In the genomic region with DNA sequence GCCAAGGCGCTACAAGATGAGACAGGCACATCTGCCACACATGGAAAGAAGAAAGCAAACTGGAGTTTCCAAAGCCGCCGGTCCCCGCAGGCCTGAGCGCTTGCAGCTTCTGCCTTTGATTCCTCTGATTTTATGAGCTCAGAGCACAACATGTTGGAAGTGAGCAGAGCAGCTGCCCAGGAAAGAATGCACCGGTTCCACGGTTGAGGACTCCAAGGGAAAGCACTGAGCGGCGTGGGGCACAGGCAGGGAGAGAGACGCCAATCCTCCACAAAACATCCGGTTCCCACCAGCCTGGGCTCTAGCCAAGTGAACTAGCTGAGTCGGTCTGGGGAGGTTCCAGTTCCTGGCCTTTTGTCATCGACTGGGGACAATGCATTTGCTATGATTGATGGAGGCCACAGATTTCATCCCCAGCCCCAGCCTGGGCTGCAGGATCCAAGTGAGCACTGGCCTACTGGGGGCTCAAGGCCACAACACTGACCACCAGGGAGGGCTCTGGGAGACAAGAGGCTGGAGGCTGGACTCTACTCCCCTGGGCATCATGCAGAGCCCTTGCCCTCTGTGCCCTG, we compare ENCODE assay signal across 1 cellular context.
TF ChIP-seq lines count a peak whose summit lies in the region.

No MANE protein-coding gene starts in this region.

TF ChIP-seq in HepG2, 621 proteins besides CTCF, POLR2A, EP300 and RAD21 (continued from another document and continues in another):
- TF ChIP-seq, protein P1, sequence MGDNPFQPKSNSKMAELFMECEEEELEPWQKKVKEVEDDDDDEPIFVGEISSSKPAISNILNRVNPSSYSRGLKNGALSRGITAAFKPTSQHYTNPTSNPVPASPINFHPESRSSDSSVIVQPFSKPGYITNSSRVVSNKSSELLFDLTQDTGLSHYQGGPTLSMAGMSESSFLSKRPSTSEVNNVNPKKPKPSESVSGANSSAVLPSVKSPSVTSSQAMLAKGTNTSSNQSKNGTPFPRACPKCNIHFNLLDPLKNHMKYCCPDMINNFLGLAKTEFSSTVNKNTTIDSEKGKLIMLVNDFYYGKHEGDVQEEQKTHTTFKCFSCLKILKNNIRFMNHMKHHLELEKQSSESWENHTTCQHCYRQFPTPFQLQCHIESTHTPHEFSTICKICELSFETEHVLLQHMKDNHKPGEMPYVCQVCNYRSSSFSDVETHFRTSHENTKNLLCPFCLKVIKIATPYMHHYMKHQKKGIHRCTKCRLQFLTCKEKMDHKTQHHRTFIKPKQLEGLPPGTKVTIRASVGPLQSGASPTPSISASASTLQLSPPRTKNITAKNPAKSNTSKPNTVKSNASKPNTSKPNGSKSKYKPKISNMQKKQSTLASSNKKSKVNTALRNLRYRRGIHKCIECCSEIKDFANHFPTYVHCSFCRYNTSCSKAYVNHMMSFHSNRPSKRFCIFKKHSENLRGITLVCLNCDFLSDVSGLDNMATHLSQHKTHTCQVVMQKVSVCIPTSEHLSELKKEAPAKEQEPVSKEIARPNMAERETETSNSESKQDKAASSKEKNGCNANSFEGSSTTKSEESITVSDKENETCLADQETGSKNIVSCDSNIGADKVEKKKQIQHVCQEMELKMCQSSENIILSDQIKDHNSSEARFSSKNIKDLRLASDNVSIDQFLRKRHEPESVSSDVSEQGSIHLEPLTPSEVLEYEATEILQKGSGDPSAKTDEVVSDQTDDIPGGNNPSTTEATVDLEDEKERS (CRISPR knock-in tag; IDR thresholded peaks at IDR 0.05): no peak
- TF ChIP-seq ZFY (CRISPR knock-in tag; IDR thresholded peaks at IDR 0.05) (peak; percentile 45), ZNF747 (CRISPR knock-in tag; IDR thresholded peaks at IDR 0.05; ENCODE audit: borderline replicate concordance) (no peak), TAF15 (IDR thresholded peaks at IDR 0.05; ENCODE audit: low read depth, low read length, poor library complexity, severe bottlenecking) (no peak), SNAI1 (CRISPR knock-in tag; IDR thresholded peaks at IDR 0.05; ENCODE audit: borderline replicate concordance) (no peak), ZNF615 (CRISPR knock-in tag; IDR thresholded peaks at IDR 0.05; ENCODE audit: borderline replicate concordance) (no peak), ZNF143 (CRISPR knock-in tag; IDR thresholded peaks at IDR 0.05) (peak; percentile 8; the same call in 1 of the 2 replicates), HDAC2 (CRISPR knock-in tag; IDR thresholded peaks at IDR 0.05) (peak; percentile 12; the same call in 1 of the 2 replicates), ATRX (CRISPR knock-in tag; IDR thresholded peaks at IDR 0.05; ENCODE audit: borderline replicate concordance) (no peak), ZIK1 (CRISPR knock-in tag; IDR thresholded peaks at IDR 0.05; ENCODE audit: borderline replicate concordance, low read depth) (no peak), NCOA1 (CRISPR knock-in tag; IDR thresholded peaks at IDR 0.05) (no peak), ISX (CRISPR knock-in tag; conservative IDR thresholded peaks at IDR 0.05) (no peak), XBP1 (CRISPR knock-in tag; IDR thresholded peaks at IDR 0.05) (no peak), MATR3 (CRISPR knock-in tag; IDR thresholded peaks at IDR 0.05) (no peak), ELF3 (CRISPR knock-in tag; IDR thresholded peaks at IDR 0.05) (no peak), GABPB1 (CRISPR knock-in tag; IDR thresholded peaks at IDR 0.05) (0 out of 2 replicates have a peak, but pooled peaks have one; percentile 38), ZNF557 (CRISPR knock-in tag; IDR thresholded peaks at IDR 0.05) (no peak), ZNF652 (CRISPR knock-in tag; IDR thresholded peaks at IDR 0.05; ENCODE audit: borderline replicate concordance, low read depth) (no peak), ZNF317 (CRISPR knock-in tag; IDR thresholded peaks at IDR 0.05) (0 out of 2 replicates have a peak, but pooled peaks have one; percentile 55), ZNF776 (CRISPR knock-in tag; IDR thresholded peaks at IDR 0.05) (no peak), SYNCRIP (IDR thresholded peaks at IDR 0.05; ENCODE audit: insufficient read depth, low read depth, low read length) (no peak), SP4 (CRISPR knock-in tag; IDR thresholded peaks at IDR 0.05) (0 out of 2 replicates have a peak, but pooled peaks have one; percentile 30), POGZ (CRISPR knock-in tag; IDR thresholded peaks at IDR 0.05) (peak; percentile 46; the same call in 1 of the 2 replicates), RFXAP (CRISPR knock-in tag; IDR thresholded peaks at IDR 0.05; ENCODE audit: borderline replicate concordance) (no peak), SIN3A (IDR thresholded peaks at IDR 0.05; ENCODE audit: borderline replicate concordance, low read depth, low read length) (no peak), NFIB (CRISPR knock-in tag; IDR thresholded peaks at IDR 0.05; ENCODE audit: borderline replicate concordance) (no peak), ZNF343 (CRISPR knock-in tag; IDR thresholded peaks at IDR 0.05) (no peak), HOXA5 (CRISPR knock-in tag; IDR thresholded peaks at IDR 0.05) (0 out of 2 replicates have a peak, but pooled peaks have one; percentile 31), ZNF263 (CRISPR knock-in tag; IDR thresholded peaks at IDR 0.05) (peak; percentile 59; the same call in 1 of the 2 replicates), ZNF17 (CRISPR knock-in tag; IDR thresholded peaks at IDR 0.05) (no peak), HDAC6 (IDR thresholded peaks at IDR 0.05; ENCODE audit: low read depth, low read length) (no peak), PPARG (CRISPR knock-in tag; conservative IDR thresholded peaks at IDR 0.05) (no peak), ZNF101 (CRISPR knock-in tag; IDR thresholded peaks at IDR 0.05; ENCODE audit: borderline replicate concordance, low read depth) (no peak), ZFP90 (CRISPR knock-in tag; IDR thresholded peaks at IDR 0.05; ENCODE audit: borderline replicate concordance) (no peak), SMYD3 (CRISPR knock-in tag; IDR thresholded peaks at IDR 0.05) (no peak), ZNF34 (CRISPR knock-in tag; IDR thresholded peaks at IDR 0.05; ENCODE audit: borderline replicate concordance) (no peak)
- TF ChIP-seq, protein P2, sequence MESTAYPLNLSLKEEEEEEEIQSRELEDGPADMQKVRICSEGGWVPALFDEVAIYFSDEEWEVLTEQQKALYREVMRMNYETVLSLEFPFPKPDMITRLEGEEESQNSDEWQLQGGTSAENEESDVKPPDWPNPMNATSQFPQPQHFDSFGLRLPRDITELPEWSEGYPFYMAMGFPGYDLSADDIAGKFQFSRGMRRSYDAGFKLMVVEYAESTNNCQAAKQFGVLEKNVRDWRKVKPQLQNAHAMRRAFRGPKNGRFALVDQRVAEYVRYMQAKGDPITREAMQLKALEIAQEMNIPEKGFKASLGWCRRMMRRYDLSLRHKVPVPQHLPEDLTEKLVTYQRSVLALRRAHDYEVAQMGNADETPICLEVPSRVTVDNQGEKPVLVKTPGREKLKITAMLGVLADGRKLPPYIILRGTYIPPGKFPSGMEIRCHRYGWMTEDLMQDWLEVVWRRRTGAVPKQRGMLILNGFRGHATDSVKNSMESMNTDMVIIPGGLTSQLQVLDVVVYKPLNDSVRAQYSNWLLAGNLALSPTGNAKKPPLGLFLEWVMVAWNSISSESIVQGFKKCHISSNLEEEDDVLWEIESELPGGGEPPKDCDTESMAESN (CRISPR knock-in tag; conservative IDR thresholded peaks at IDR 0.05): no peak
- TF ChIP-seq, protein P3, sequence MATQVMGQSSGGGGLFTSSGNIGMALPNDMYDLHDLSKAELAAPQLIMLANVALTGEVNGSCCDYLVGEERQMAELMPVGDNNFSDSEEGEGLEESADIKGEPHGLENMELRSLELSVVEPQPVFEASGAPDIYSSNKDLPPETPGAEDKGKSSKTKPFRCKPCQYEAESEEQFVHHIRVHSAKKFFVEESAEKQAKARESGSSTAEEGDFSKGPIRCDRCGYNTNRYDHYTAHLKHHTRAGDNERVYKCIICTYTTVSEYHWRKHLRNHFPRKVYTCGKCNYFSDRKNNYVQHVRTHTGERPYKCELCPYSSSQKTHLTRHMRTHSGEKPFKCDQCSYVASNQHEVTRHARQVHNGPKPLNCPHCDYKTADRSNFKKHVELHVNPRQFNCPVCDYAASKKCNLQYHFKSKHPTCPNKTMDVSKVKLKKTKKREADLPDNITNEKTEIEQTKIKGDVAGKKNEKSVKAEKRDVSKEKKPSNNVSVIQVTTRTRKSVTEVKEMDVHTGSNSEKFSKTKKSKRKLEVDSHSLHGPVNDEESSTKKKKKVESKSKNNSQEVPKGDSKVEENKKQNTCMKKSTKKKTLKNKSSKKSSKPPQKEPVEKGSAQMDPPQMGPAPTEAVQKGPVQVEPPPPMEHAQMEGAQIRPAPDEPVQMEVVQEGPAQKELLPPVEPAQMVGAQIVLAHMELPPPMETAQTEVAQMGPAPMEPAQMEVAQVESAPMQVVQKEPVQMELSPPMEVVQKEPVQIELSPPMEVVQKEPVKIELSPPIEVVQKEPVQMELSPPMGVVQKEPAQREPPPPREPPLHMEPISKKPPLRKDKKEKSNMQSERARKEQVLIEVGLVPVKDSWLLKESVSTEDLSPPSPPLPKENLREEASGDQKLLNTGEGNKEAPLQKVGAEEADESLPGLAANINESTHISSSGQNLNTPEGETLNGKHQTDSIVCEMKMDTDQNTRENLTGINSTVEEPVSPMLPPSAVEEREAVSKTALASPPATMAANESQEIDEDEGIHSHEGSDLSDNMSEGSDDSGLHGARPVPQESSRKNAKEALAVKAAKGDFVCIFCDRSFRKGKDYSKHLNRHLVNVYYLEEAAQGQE (IDR thresholded peaks at IDR 0.05; ENCODE audit: borderline replicate concordance in 1 of 2, low read depth in 1 of 2, low read length in 2 of 2): no peak
- TF ChIP-seq, protein P4, sequence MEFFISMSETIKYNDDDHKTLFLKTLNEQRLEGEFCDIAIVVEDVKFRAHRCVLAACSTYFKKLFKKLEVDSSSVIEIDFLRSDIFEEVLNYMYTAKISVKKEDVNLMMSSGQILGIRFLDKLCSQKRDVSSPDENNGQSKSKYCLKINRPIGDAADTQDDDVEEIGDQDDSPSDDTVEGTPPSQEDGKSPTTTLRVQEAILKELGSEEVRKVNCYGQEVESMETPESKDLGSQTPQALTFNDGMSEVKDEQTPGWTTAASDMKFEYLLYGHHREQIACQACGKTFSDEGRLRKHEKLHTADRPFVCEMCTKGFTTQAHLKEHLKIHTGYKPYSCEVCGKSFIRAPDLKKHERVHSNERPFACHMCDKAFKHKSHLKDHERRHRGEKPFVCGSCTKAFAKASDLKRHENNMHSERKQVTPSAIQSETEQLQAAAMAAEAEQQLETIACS (CRISPR knock-in tag; IDR thresholded peaks at IDR 0.05): no peak
- TF ChIP-seq, protein P5, sequence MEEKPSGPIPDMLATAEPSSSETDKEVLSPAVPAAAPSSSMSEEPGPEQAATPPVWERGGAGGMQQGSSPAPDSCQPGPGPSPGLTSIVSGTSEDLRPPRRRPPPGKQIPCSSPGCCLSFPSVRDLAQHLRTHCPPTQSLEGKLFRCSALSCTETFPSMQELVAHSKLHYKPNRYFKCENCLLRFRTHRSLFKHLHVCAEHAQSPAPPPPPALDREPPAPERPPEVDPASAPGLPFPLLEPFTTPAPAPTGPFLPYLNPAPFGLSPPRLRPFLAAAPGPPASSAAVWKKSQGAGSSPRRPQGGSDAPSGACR (CRISPR knock-in tag; IDR thresholded peaks at IDR 0.05): no peak
- TF ChIP-seq, protein P6, sequence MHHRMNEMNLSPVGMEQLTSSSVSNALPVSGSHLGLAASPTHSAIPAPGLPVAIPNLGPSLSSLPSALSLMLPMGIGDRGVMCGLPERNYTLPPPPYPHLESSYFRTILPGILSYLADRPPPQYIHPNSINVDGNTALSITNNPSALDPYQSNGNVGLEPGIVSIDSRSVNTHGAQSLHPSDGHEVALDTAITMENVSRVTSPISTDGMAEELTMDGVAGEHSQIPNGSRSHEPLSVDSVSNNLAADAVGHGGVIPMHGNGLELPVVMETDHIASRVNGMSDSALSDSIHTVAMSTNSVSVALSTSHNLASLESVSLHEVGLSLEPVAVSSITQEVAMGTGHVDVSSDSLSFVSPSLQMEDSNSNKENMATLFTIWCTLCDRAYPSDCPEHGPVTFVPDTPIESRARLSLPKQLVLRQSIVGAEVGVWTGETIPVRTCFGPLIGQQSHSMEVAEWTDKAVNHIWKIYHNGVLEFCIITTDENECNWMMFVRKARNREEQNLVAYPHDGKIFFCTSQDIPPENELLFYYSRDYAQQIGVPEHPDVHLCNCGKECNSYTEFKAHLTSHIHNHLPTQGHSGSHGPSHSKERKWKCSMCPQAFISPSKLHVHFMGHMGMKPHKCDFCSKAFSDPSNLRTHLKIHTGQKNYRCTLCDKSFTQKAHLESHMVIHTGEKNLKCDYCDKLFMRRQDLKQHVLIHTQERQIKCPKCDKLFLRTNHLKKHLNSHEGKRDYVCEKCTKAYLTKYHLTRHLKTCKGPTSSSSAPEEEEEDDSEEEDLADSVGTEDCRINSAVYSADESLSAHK (CRISPR knock-in tag; IDR thresholded peaks at IDR 0.05; ENCODE audit: borderline replicate concordance): no peak
- TF ChIP-seq, protein P7, sequence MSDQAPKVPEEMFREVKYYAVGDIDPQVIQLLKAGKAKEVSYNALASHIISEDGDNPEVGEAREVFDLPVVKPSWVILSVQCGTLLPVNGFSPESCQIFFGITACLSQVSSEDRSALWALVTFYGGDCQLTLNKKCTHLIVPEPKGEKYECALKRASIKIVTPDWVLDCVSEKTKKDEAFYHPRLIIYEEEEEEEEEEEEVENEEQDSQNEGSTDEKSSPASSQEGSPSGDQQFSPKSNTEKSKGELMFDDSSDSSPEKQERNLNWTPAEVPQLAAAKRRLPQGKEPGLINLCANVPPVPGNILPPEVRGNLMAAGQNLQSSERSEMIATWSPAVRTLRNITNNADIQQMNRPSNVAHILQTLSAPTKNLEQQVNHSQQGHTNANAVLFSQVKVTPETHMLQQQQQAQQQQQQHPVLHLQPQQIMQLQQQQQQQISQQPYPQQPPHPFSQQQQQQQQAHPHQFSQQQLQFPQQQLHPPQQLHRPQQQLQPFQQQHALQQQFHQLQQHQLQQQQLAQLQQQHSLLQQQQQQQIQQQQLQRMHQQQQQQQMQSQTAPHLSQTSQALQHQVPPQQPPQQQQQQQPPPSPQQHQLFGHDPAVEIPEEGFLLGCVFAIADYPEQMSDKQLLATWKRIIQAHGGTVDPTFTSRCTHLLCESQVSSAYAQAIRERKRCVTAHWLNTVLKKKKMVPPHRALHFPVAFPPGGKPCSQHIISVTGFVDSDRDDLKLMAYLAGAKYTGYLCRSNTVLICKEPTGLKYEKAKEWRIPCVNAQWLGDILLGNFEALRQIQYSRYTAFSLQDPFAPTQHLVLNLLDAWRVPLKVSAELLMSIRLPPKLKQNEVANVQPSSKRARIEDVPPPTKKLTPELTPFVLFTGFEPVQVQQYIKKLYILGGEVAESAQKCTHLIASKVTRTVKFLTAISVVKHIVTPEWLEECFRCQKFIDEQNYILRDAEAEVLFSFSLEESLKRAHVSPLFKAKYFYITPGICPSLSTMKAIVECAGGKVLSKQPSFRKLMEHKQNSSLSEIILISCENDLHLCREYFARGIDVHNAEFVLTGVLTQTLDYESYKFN (CRISPR knock-in tag; conservative IDR thresholded peaks at IDR 0.05): peak; percentile 52
- TF ChIP-seq, protein P8, sequence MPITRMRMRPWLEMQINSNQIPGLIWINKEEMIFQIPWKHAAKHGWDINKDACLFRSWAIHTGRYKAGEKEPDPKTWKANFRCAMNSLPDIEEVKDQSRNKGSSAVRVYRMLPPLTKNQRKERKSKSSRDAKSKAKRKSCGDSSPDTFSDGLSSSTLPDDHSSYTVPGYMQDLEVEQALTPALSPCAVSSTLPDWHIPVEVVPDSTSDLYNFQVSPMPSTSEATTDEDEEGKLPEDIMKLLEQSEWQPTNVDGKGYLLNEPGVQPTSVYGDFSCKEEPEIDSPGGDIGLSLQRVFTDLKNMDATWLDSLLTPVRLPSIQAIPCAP (CRISPR knock-in tag; IDR thresholded peaks at IDR 0.05; ENCODE audit: low read depth): no peak
